In the genomic region with DNA sequence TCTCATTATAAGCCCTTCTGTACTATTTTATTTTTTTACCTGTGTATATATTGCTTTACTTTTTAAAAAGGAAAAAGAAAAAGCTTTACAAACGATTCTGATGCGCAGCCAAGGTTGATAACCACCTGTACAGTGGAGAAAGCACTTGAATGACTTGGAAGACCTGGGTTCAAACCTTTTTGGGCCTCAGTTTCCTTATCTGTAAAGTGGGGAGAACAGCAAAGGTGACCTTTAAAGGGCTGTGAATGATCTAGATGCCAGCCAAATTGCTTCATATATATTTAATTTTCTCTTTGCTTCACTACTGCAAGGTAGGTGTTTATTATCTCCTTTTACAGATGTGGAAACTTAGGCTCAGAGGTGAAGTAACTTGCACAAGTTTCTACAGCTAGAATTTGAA, we compare ENCODE assay signal across 32 cellular contexts. TPM values are rescaled to one million over a fixed set of nuclear protein-coding genes. Genes with fewer than 3 reads are reported as not detected.
"Had no signal": no experiment of that assay in that cellular context is flagged by ENCODE, and none has a peak within 500 bp of the region (broad histone marks: within the 10 kb centered on the region; RNA-seq: fewer than 3 reads in every experiment).

No MANE protein-coding gene starts in this region.

- H3K4me3 ChIP-seq: adrenal gland, ascending aorta, body of pancreas, breast epithelium, cardiac muscle cell had no signal

- DNase-seq: activated effector memory CD4-positive, alpha-beta T cell treated with anti-CD3 and anti-CD28 coated beads, Interleukin-2, amount 50 U/mL, for 16 hours; activated effector memory CD4-positive, alpha-beta T cell treated with Interleukin-2 at 50 U/mL for 16 hours; activated gamma-delta T cell; activated gamma-delta T cell treated with Interleukin-2 at 50 U/mL for 16 hours; activated naive CD4-positive, alpha-beta T cell; activated naive CD4-positive, alpha-beta T cell treated with anti-CD3 and anti-CD28 coated beads for 36 hours; activated naive CD4-positive, alpha-beta T cell treated with anti-CD3 and anti-CD28 coated beads, Interleukin-2, amount 10 ng/mL, durations not matched to agents 7 days and 5 days; activated naive CD4-positive, alpha-beta T cell treated with anti-CD3 and anti-CD28 coated beads, Interleukin-2, amount 50 U/mL, for 16 hours; activated naive CD4-positive, alpha-beta T cell treated with Interleukin-2 at 50 U/mL for 16 hours; activated naive CD8-positive, alpha-beta T cell treated with anti-CD3 and anti-CD28 coated beads for 36 hours; activated naive CD8-positive, alpha-beta T cell treated with anti-CD3 and anti-CD28 coated beads, Interleukin-2, amount 10 ng/mL, durations not matched to agents 7 days and 5 days; activated naive CD8-positive, alpha-beta T cell treated with anti-CD3 and anti-CD28 coated beads, Interleukin-2, amount 50 U/mL, for 24 hours; activated T-cell treated with anti-CD3 and anti-CD28 coated beads, Interleukin-2, amount 50 U/mL, for 24 hours; activated T-cell treated with anti-CD3 and anti-CD28 coated beads, Interleukin-2, amount 50 U/mL, for 4 hours; activated T-cell treated with anti-CD3 and anti-CD28 coated beads, Interleukin-2, amount 50 U/mL, for 48 hours; activated T-cell treated with anti-CD3 and anti-CD28 coated beads, Interleukin-2, amount 50 U/mL, for 72 hours; adrenal gland; amniotic stem cell; amygdala; anterior cingulate cortex; aorta; body of pancreas; brain microvascular endothelial cell; caudate nucleus; central memory CD4-positive, alpha-beta T cell; cerebellar nuclear complex had no signal

- ATAC-seq: activated naive CD4-positive, alpha-beta T cell treated with anti-CD3 and anti-CD28 coated beads, Interleukin-2, amount 50 U/mL, for 72 hours; activated naive CD8-positive, alpha-beta T cell treated with anti-CD3 and anti-CD28 coated beads, Interleukin-2, amount 50 U/mL, for 24 hours; activated T-cell treated with anti-CD3 and anti-CD28 coated beads, Interleukin-2, amount 50 U/mL, for 4 hours; activated T-cell treated with anti-CD3 and anti-CD28 coated beads, Interleukin-2, amount 50 U/mL, for 72 hours; activated T-helper 17 cell treated with anti-CD3 and anti-CD28 coated beads, Interleukin-2, amount 50 U/mL, for 72 hours; body of pancreas had no signal

- H3K27me3 ChIP-seq: adrenal gland, ascending aorta, body of pancreas, brain microvascular endothelial cell, breast epithelium, cardiac muscle cell had no signal

- H3K36me3 ChIP-seq: cardiac muscle cell had no signal

- H3K9me3 ChIP-seq: adrenal gland, ascending aorta, body of pancreas, breast epithelium had no signal

- H3K4me1 ChIP-seq: adrenal gland, ascending aorta, body of pancreas, breast epithelium had no signal

- H3K27ac ChIP-seq: adrenal gland, ascending aorta, body of pancreas, brain microvascular endothelial cell, breast epithelium, cardiac muscle cell had no signal

- FAIRE-seq: bronchial epithelial cell had no signal

RNA-seq across cellular contexts. Expression of gene RIBC1, which starts 45.2 kb away (rescaled TPM):
- total RNA-seq: ascending aorta had no signal
